ENCODE assay signal across 27 cellular contexts in the genomic region with DNA sequence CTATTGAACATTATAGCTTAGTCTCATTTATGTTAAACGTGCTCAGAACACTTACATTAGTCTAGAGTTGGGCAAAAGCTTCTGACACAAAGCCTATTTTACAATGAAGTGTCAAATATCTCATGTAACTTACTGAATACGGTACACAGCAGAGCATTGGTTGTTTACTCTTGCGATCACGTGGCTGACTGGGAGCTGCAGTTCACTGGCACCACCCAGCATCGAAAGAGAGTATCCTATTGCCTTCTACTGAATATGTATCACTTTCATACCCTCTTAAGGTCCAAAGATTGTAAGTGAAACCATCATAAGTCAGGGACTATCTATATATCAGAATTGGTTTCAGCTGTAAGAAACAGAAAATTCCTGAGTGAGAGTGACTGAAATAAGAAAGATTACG. TPM values are rescaled to one million over a fixed set of nuclear protein-coding genes. Genes with fewer than 3 reads are reported as not detected.
"Had no signal": no experiment of that assay in that cellular context is flagged by ENCODE, and none has a peak within 500 bp of the region (broad histone marks: within the 10 kb centered on the region; RNA-seq: fewer than 3 reads in every experiment).

No MANE protein-coding gene starts in this region.

- H3K27me3 ChIP-seq: ascending aorta, cardiac muscle cell, colonic mucosa, esophagus squamous epithelium, ovary, testis had no signal

- H3K27ac ChIP-seq: ascending aorta, cardiac muscle cell, colonic mucosa, epithelial cell of prostate, esophagus squamous epithelium, ovary, skin epidermis, testis, WERI-Rb-1 had no signal

- DNase-seq: activated CD4-positive, alpha-beta T cell treated with anti-CD3 and anti-CD28 coated beads for 48 hours; activated CD4-positive, alpha-beta T cell treated with anti-CD3 and anti-CD28 coated beads, Interleukin-2, amount 50 U/mL, for 48 hours; activated CD8-positive, alpha-beta memory T cell treated with anti-CD3 and anti-CD28 coated beads for 24 hours; activated gamma-delta T cell; activated naive CD4-positive, alpha-beta T cell treated with anti-CD3 and anti-CD28 coated beads, Interleukin-2, amount 10 ng/mL, durations not matched to agents 7 days and 5 days; activated naive CD8-positive, alpha-beta T cell treated with anti-CD3 and anti-CD28 coated beads, Interleukin-2, amount 10 ng/mL, durations not matched to agents 7 days and 5 days; cerebellar nuclear complex; colonic mucosa; effector CD8-positive, alpha-beta T cell; esophagus squamous epithelium; foreskin melanocyte; left ventricle myocardium superior; mucosa of descending colon; ovary; stimulated activated CD4-positive, alpha-beta T cell treated with anti-CD3 and anti-CD28 coated beads, Interleukin-12 subunit alpha, Interleukin-12 subunit beta, amount 100 ng/mL, for 4 hours; stimulated activated CD4-positive, alpha-beta T cell treated with anti-CD3 and anti-CD28 coated beads, Interleukin-4, amount 100 ng/mL, for 1 hour; stimulated activated naive CD8-positive, alpha-beta T cell treated with anti-CD3 and anti-CD28 coated beads, Interleukin-15, Interleukin-2, amounts not matched to agents 100 U/mL and 50 U/mL, for 24 hours; testis; trophoblast cell; WERI-Rb-1 had no signal

- H3K4me1 ChIP-seq: ascending aorta, colonic mucosa had no signal

- ATAC-seq: activated CD4-positive, CD25-positive, alpha-beta regulatory T cell treated with anti-CD3 and anti-CD28 coated beads, Interleukin-2, amount 50 U/mL, for 24 hours; left ventricle myocardium superior; mucosa of descending colon; sciatic nerve; stimulated activated naive CD8-positive, alpha-beta T cell treated with anti-CD3 and anti-CD28 coated beads, Interleukin-15, Interleukin-2, amounts not matched to agents 100 U/mL and 50 U/mL, for 24 hours had no signal

- H3K36me3 ChIP-seq: ascending aorta, cardiac muscle cell, colonic mucosa, esophagus squamous epithelium, ovary, WERI-Rb-1 had no signal

- H3K4me3 ChIP-seq: ascending aorta, cardiac muscle cell, colonic mucosa, esophagus squamous epithelium, mucosa of descending colon, ovary, skin epidermis, testis had no signal

- H3K9me3 ChIP-seq: ascending aorta, colonic mucosa, esophagus squamous epithelium, mucosa of descending colon, ovary, testis had no signal

RNA-seq across cellular contexts. Expression of a gene that starts 42.6 kb away (rescaled TPM):
- total RNA-seq: activated naive CD8-positive, alpha-beta T cell treated with anti-CD3 and anti-CD28 coated beads, Interleukin-2, amount 10 ng/mL, durations not matched to agents 7 days and 5 days; activated T-helper 1 cell treated with anti-CD3 and anti-CD28 coated beads, Interleukin-12 subunit alpha, Interleukin-12 subunit beta, Interleukin-2, Interleukin-4 antibody, amounts not matched to agents 30 ng/mL and 10 ng/mL and 1 ng/mL, durations not matched to agents 14 hours and 24 hours and 36 hours; cardiac muscle cell had no signal
